ENCODE assay signal across 23 cellular contexts in genomic region chr7:112184455-112184854, GRCh38. TPM values are rescaled to one million over a fixed set of nuclear protein-coding genes. Genes with fewer than 3 reads are reported as not detected.
A peak's percentile ranks its signal among the peaks of the same experiment; 100 is the strongest.
DNase-seq lines count a peak whose midpoint lies in the region; ATAC-seq, FAIRE-seq and TF ChIP-seq lines count a peak whose summit lies in the region.
"Had no signal": no experiment of that assay in that cellular context is flagged by ENCODE, and none has a peak within 500 bp of the region (broad histone marks: within the 10 kb centered on the region; RNA-seq: fewer than 3 reads in every experiment).

No MANE protein-coding gene starts in this region.

- H3K27me3 Mint-ChIP-seq in stimulated activated naive B cell treated with anti-CD40 and anti-IgM and Interleukin-4, amounts not matched to agents 10 μg/mL and 1 μg/mL and 100 μg/mL, for 72 hours, result peaks cover 8 to 11% of the 10 kb centered on the region in 2 donors

- no peak for ATAC-seq in stimulated activated naive B cell treated with anti-CD40 and anti-IgM and Interleukin-4, amounts not matched to agents 10 μg/mL and 1 μg/mL and 100 μg/mL, for 72 hours (replicated peaks)
- ATAC-seq: GM23338, K562 had no signal

- H3K4me3 Mint-ChIP-seq in stimulated activated naive B cell treated with anti-CD40 and anti-IgM and Interleukin-4, amounts not matched to agents 10 μg/mL and 1 μg/mL and 100 μg/mL, for 72 hours, result no peak overlapping the region
- H3K4me3 Mint-ChIP-seq: CD4-positive, alpha-beta memory T cell; GM23338 had no signal

- no peak for FAIRE-seq in HTR-8/SVneo (lab: Jason Lieb, UNC)
- no peak for FAIRE-seq in D721Med (lab: Jason Lieb, UNC)
- no peak for FAIRE-seq in GM12892 (lab: Jason Lieb, UNC)
- FAIRE-seq: G401.6, GM18507, HepG2, K562 had no signal

- no peak for TF ChIP-seq POLR2A in GM12892 (IDR thresholded peaks at IDR 0.05; ENCODE audit: low read depth, low read length)

- no peaks in the 10 kb centered on the region for H3K9me3 Mint-ChIP-seq in stimulated activated naive B cell treated with anti-CD40 and anti-IgM and Interleukin-4, amounts not matched to agents 10 μg/mL and 1 μg/mL and 100 μg/mL, for 72 hours
- H3K9me3 Mint-ChIP-seq: CD4-positive, alpha-beta memory T cell; GM23338 had no signal

- peaks cover 0 to 1% of the 10 kb centered on the region in 2 donors for H3K4me1 Mint-ChIP-seq in stimulated activated naive B cell treated with anti-CD40 and anti-IgM and Interleukin-4, amounts not matched to agents 10 μg/mL and 1 μg/mL and 100 μg/mL, for 72 hours
- H3K4me1 Mint-ChIP-seq: CD4-positive, alpha-beta memory T cell had no signal

- peak overlapping the region; percentile 81 for H3K27ac ChIP-seq in caudate nucleus (ENCODE audit: low read depth, low read length)
- H3K27ac ChIP-seq: 22Rv1; BLaER1 treated with 17β-estradiol and CSF1 and Interleukin-3, amounts not matched to agents 10 nM and 100 nM; RWPE1 had no signal

- H3K36me3 Mint-ChIP-seq in stimulated activated naive B cell treated with anti-CD40 and anti-IgM and Interleukin-4, amounts not matched to agents 10 μg/mL and 1 μg/mL and 100 μg/mL, for 72 hours, result no peaks in the 10 kb centered on the region
- H3K36me3 Mint-ChIP-seq: CD4-positive, alpha-beta memory T cell had no signal

- no peak for TF ChIP-seq CTCF in D721Med (IDR thresholded peaks at IDR 0.05; ENCODE audit: insufficient read depth, missing control alignments)

- no peak overlapping the region for H3K27ac Mint-ChIP-seq in stimulated activated naive B cell treated with anti-CD40 and anti-IgM and Interleukin-4, amounts not matched to agents 10 μg/mL and 1 μg/mL and 100 μg/mL, for 72 hours
- H3K27ac Mint-ChIP-seq: CD4-positive, alpha-beta memory T cell; GM23338 had no signal

- peak; percentile 60 for DNase-seq in Ammon's horn (ENCODE audit: low spot score)
- peak in 15 of 61 donors; percentile 7 to 54 (median 38) for DNase-seq in caudate nucleus (lab: John Stamatoyannopoulos, UW)
- DNase-seq in hippocampal formation (lab: John Stamatoyannopoulos, UW), result peak; percentile 33 to 34
- DNase-seq in pons (ENCODE audit: low spot score), result peak; percentile 89
- DNase-seq in stimulated activated naive B cell treated with anti-CD40 and anti-IgM and Interleukin-4, amounts not matched to agents 10 μg/mL and 1 μg/mL and 100 μg/mL, for 72 hours, result no peak
- no peak for DNase-seq in HTR-8/SVneo (ENCODE audit: insufficient read length, low spot score)
- no peak for DNase-seq in D721Med (ENCODE audit: insufficient read length, low spot score)
- no peak for DNase-seq in GM12892 (ENCODE audit: insufficient read length)
- DNase-seq: ACHN; CD4-positive, alpha-beta memory T cell; DMS153; NCI-H1105; NCI-H1694; NCI-H2081 treated with DMSO at 0.1 percent for 48 hours; SHP77 treated with DMSO at 0.1 percent for 48 hours had no signal

RNA-seq across cellular contexts. Expression of gene DOCK4, which starts 21.7 kb away (rescaled TPM):
- 2.8 TPM for polyA plus RNA-seq in GM12892 (2012; ENCODE audit: missing spikeins)

RNA-seq across cellular contexts. Expression of gene ZNF277, which starts 22.0 kb away (rescaled TPM):
- 38.4 TPM for polyA plus RNA-seq in GM12892 (2012; ENCODE audit: missing spikeins)

Comparison
In these comparisons a context has a peak if more than half of its experiments do, and no peak if none do; other contexts are left out.
1. DNase-seq: peak in Ammon's horn (single experiment), hippocampal formation (2 of 2) and pons (single experiment); none in stimulated activated naive B cell treated with anti-CD40 and anti-IgM and Interleukin-4, amounts not matched to agents 10 μg/mL and 1 μg/mL and 100 μg/mL, for 72 hours (single experiment), HTR-8/SVneo (single experiment), D721Med (single experiment) and GM12892 (single experiment).